12 cellular contexts compared by ENCODE assay signal in genomic region chr17:10058924-10059683, GRCh38.
DNase-seq lines count a peak whose midpoint lies in the region; ATAC-seq and TF ChIP-seq lines count a peak whose summit lies in the region.
"Had no signal": no experiment of that assay in that cellular context is flagged by ENCODE, and none has a peak within 500 bp of the region (broad histone marks: within the 10 kb centered on the region; RNA-seq: fewer than 3 reads in every experiment).

No MANE protein-coding gene starts in this region.

- peaks cover 0 to 5% (median 0%) of the 10 kb centered on the region in 9 donors for H3K9me3 Mint-ChIP-seq in naive thymus-derived CD8-positive, alpha-beta T cell

- peak; percentile 50 for TF ChIP-seq POLR2A in GM19193 (IDR thresholded peaks at IDR 0.05; ENCODE audit: extremely low read depth, insufficient read depth, insufficient read length)

- H3K4me1 ChIP-seq in left ventricle myocardium inferior = peaks cover 68% of the 10 kb centered on the region
- peaks cover 46% of the 10 kb centered on the region for H3K4me1 ChIP-seq in stomach smooth muscle (ENCODE audit: control insufficient read depth, insufficient read depth, low read length)
- H3K4me1 ChIP-seq: Caco-2 had no signal

- DNase-seq in left ventricle myocardium inferior (no peak), AML-193 (lab: John Stamatoyannopoulos, UW) (no peak), foreskin melanocyte (no peak)
- no peak for DNase-seq in naive thymus-derived CD8-positive, alpha-beta T cell
- DNase-seq: activated effector memory CD4-positive, alpha-beta T cell treated with Interleukin-2 at 50 U/mL for 16 hours; Caco-2; KBM-7; NCI-H2029 treated with DMSO at 0.1 percent for 48 hours; stimulated activated naive CD8-positive, alpha-beta T cell treated with anti-CD3 and anti-CD28 coated beads, Interleukin-15, Interleukin-2, amounts not matched to agents 100 U/mL and 50 U/mL, for 24 hours had no signal

- H3K4me3 ChIP-seq in left ventricle myocardium inferior (no peak overlapping the region), stomach smooth muscle (ENCODE audit: low read length in 2 of 2) (no peak overlapping the region)

- intact Hi-C loops in left ventricle myocardium inferior (cut with micrococcal nuclease) = no loop called here

- H3K27ac ChIP-seq in left ventricle myocardium inferior (replicated peaks) (peak overlapping the region; percentile 75), stomach smooth muscle (ENCODE audit: low read length) (peak overlapping the region; percentile 46)

- ATAC-seq in HG03460 (IDR thresholded peaks at IDR 0.05; ENCODE audit: unreplicated experiment) = peak; percentile 4
- ATAC-seq in naive thymus-derived CD8-positive, alpha-beta T cell = no peak
- ATAC-seq: stimulated activated naive CD8-positive, alpha-beta T cell treated with anti-CD3 and anti-CD28 coated beads, Interleukin-15, Interleukin-2, amounts not matched to agents 100 U/mL and 50 U/mL, for 24 hours had no signal

- H3K36me3 Mint-ChIP-seq in naive thymus-derived CD8-positive, alpha-beta T cell = no peaks in the 10 kb centered on the region

- POLR2A ChIA-PET in naive thymus-derived CD8-positive, alpha-beta T cell (lab: Charles Lee) = no interaction called here

- H3K9me3 ChIP-seq in left ventricle myocardium inferior (replicated peaks) (no peaks in the 10 kb centered on the region), stomach smooth muscle (ENCODE audit: control insufficient read depth in 2 of 2, low read length in 2 of 2) (no peaks in the 10 kb centered on the region)
- H3K9me3 ChIP-seq: Caco-2 had no signal

- no peaks in the 10 kb centered on the region for H3K36me3 ChIP-seq in left ventricle myocardium inferior
- no peaks in the 10 kb centered on the region for H3K36me3 ChIP-seq in stomach smooth muscle (ENCODE audit: control insufficient read depth in 2 of 2, insufficient read depth in 2 of 2, low read length in 2 of 2)

- H3K27me3 ChIP-seq in left ventricle myocardium inferior (ENCODE audit: low read depth) (no peaks in the 10 kb centered on the region), stomach smooth muscle (ENCODE audit: control insufficient read depth in 1 of 2, insufficient read depth in 2 of 2, low read length in 2 of 2) (no peaks in the 10 kb centered on the region)

- H3K27me3 Mint-ChIP-seq in naive thymus-derived CD8-positive, alpha-beta T cell = peaks cover 0 to 5% (median 0%) of the 10 kb centered on the region in 5 donors

- no peak for TF ChIP-seq CTCF in left ventricle myocardium inferior (IDR thresholded peaks at IDR 0.05; ENCODE audit: borderline replicate concordance)

- peak overlapping the region in 1 of 10 donors; percentile 38 for H3K27ac Mint-ChIP-seq in naive thymus-derived CD8-positive, alpha-beta T cell

- peaks cover 5 to 43% (median 15%) of the 10 kb centered on the region in 4 donors for H3K4me1 Mint-ChIP-seq in naive thymus-derived CD8-positive, alpha-beta T cell

- H3K4me3 Mint-ChIP-seq in naive thymus-derived CD8-positive, alpha-beta T cell = no peak overlapping the region

- H3K9ac ChIP-seq in stomach smooth muscle (ENCODE audit: low read length in 2 of 2) = no peak overlapping the region
